12 cellular contexts compared by ENCODE assay signal in genomic region chr12:118050972-118051910, GRCh38. TPM values are rescaled to one million over a fixed set of nuclear protein-coding genes. Genes with fewer than 3 reads are reported as not detected.
A peak's percentile ranks its signal among the peaks of the same experiment; 100 is the strongest.
DNase-seq lines count a peak whose midpoint lies in the region; TF ChIP-seq lines count a peak whose summit lies in the region.
"Had no signal": no experiment of that assay in that cellular context is flagged by ENCODE, and none has a peak within 500 bp of the region (broad histone marks: within the 10 kb centered on the region; RNA-seq: fewer than 3 reads in every experiment).

No MANE protein-coding gene starts in this region.

- dilution Hi-C loops in mammary epithelial cell (cut with HindIII; ENCODE audit: low sequenced_read_pairs): no loop called here

- peak overlapping the region; percentile 53 for H3K4me2 ChIP-seq in mammary epithelial cell (ENCODE audit: insufficient read depth, low read depth, low read length)

- H3K27ac ChIP-seq in CD4-positive, alpha-beta memory T cell (ENCODE audit: low read depth, low read length): no peak overlapping the region
- H3K27ac ChIP-seq in mammary epithelial cell (ENCODE audit: insufficient read depth, low read depth, low read length): peak overlapping the region; percentile 79
- H3K27ac ChIP-seq: HL-60 had no signal

- H3K4me3 Mint-ChIP-seq in CD4-positive, alpha-beta memory T cell: peak overlapping the region in 4 of 8 donors; percentile 2 to 36 (median 18)
- H3K4me3 Mint-ChIP-seq in osteocyte (ENCODE audit: unreplicated experiment): no peak overlapping the region
- H3K4me3 Mint-ChIP-seq in activated naive CD4-positive, alpha-beta T cell treated with anti-CD3 and anti-CD28 coated beads, Interleukin-2, amount 10 ng/mL, durations not matched to agents 7 days and 5 days: no peak overlapping the region

- peaks cover 21 to 41% (median 36%) of the 10 kb centered on the region in 4 donors for H3K4me1 Mint-ChIP-seq in CD4-positive, alpha-beta memory T cell
- peaks cover 42% of the 10 kb centered on the region for H3K4me1 Mint-ChIP-seq in osteocyte (ENCODE audit: unreplicated experiment)
- peaks cover 9% of the 10 kb centered on the region for H3K4me1 Mint-ChIP-seq in activated naive CD4-positive, alpha-beta T cell treated with anti-CD3 and anti-CD28 coated beads, Interleukin-2, amount 10 ng/mL, durations not matched to agents 7 days and 5 days

- H3K36me3 Mint-ChIP-seq in CD4-positive, alpha-beta memory T cell: peaks cover 22 to 42% of the 10 kb centered on the region in 2 donors
- H3K36me3 Mint-ChIP-seq in osteocyte (ENCODE audit: unreplicated experiment): peaks cover 31% of the 10 kb centered on the region
- peaks cover 33% of the 10 kb centered on the region for H3K36me3 Mint-ChIP-seq in activated naive CD4-positive, alpha-beta T cell treated with anti-CD3 and anti-CD28 coated beads, Interleukin-2, amount 10 ng/mL, durations not matched to agents 7 days and 5 days

- CTCF ChIA-PET in CD4-positive, alpha-beta memory T cell (lab: Charles Lee; ENCODE audit: partially characterized antibody): interaction anchor here (0.9 to 1.5 kb wide), 2 partner anchors 16 to 178 kb away, joined by 4 to 6 read pairs; no protein-coding TSS in a partner anchor
- CTCF ChIA-PET in mammary epithelial cell (lab: Charles Lee; ENCODE audit: low non-redundant PET): no interaction called here
- CTCF ChIA-PET in activated naive CD4-positive, alpha-beta T cell treated with anti-CD3 and anti-CD28 coated beads, Interleukin-2, amount 10 ng/mL, durations not matched to agents 7 days and 5 days (lab: Charles Lee): no interaction called here

- POLR2A ChIA-PET in CD4-positive, alpha-beta memory T cell (lab: Charles Lee; ENCODE audit: partially characterized antibody): interaction anchor here (1.1 to 1.2 kb wide), 2 partner anchors 10 kb away, joined by 3 to 4 read pairs; partner anchors contain the start of gene WSB2

- whole genome bisulfite sequencing in mammary epithelial cell (ENCODE audit: low coverage, missing lambda C conversion rate): 74% methylated on average over 12 of the region's 12 CpGs

- intact Hi-C loops in CD4-positive, alpha-beta memory T cell (cut with micrococcal nuclease): no loop called here
- intact Hi-C loops in mammary epithelial cell (cut with micrococcal nuclease): no loop called here

- H3K4me1 ChIP-seq in CD4-positive, alpha-beta memory T cell (ENCODE audit: insufficient read depth, low read length): peaks cover 17% of the 10 kb centered on the region
- peaks cover 23% of the 10 kb centered on the region for H3K4me1 ChIP-seq in mammary epithelial cell (ENCODE audit: insufficient read depth, low read length)

- H3K9me3 ChIP-seq in CD4-positive, alpha-beta memory T cell (ENCODE audit: control insufficient read depth in 1 of 2, low read length in 2 of 2): no peaks in the 10 kb centered on the region
- H3K9me3 ChIP-seq in mammary epithelial cell (replicated peaks; ENCODE audit: insufficient read depth, low read length): no peaks in the 10 kb centered on the region
- H3K9me3 ChIP-seq: esophagus squamous epithelium, ovary had no signal

- H3K27me3 ChIP-seq in CD4-positive, alpha-beta memory T cell (ENCODE audit: insufficient read depth, low read length): no peaks in the 10 kb centered on the region
- H3K27me3 ChIP-seq in mammary epithelial cell (ENCODE audit: insufficient read depth, low read length): no peaks in the 10 kb centered on the region
- H3K27me3 ChIP-seq: esophagus squamous epithelium, ovary had no signal

- no peaks in the 10 kb centered on the region for H4K20me1 ChIP-seq in mammary epithelial cell (ENCODE audit: insufficient read depth, low read length)

- no peaks in the 10 kb centered on the region for H3K9me3 Mint-ChIP-seq in CD4-positive, alpha-beta memory T cell
- H3K9me3 Mint-ChIP-seq in osteocyte (ENCODE audit: unreplicated experiment): no peaks in the 10 kb centered on the region
- H3K9me3 Mint-ChIP-seq in activated naive CD4-positive, alpha-beta T cell treated with anti-CD3 and anti-CD28 coated beads, Interleukin-2, amount 10 ng/mL, durations not matched to agents 7 days and 5 days: no peaks in the 10 kb centered on the region

- TF ChIP-seq CTCF in mammary epithelial cell (conservative IDR thresholded peaks at IDR 0.05 in 1 of 2, IDR thresholded peaks at IDR 0.05 in 1 of 2; ENCODE audit: extremely low read depth in 1 of 2, insufficient read depth in 1 of 2, low read depth in 1 of 2, low read length in 2 of 2): no peak
- no peak for TF ChIP-seq CTCF in osteocyte (IDR thresholded peaks at IDR 0.05)

- no peak for DNase-seq in CD4-positive, alpha-beta memory T cell
- DNase-seq in HCEC 1CT: peak; percentile 22
- no peak for DNase-seq in mammary epithelial cell
- no peak for DNase-seq in osteocyte (ENCODE audit: extremely low spot score, unreplicated experiment)
- DNase-seq in NCI-H1105 (lab: John Stamatoyannopoulos, UW): no peak
- no peak for DNase-seq in NCI-H1105 treated with DMSO at 0.1 percent for 48 hours (lab: John Stamatoyannopoulos, UW)
- no peak for DNase-seq in activated naive CD4-positive, alpha-beta T cell treated with anti-CD3 and anti-CD28 coated beads, Interleukin-2, amount 10 ng/mL, durations not matched to agents 7 days and 5 days
- no peak for DNase-seq in HT-29 (ENCODE audit: low spot score)
- DNase-seq: esophagus squamous epithelium, NCI-H82 had no signal

- H3K79me2 ChIP-seq in mammary epithelial cell (ENCODE audit: insufficient read depth, low read length): peaks cover 65% of the 10 kb centered on the region

- H3K9ac ChIP-seq in mammary epithelial cell (ENCODE audit: insufficient read depth, low read length): no peak overlapping the region

- no peak overlapping the region for H2AFZ ChIP-seq in mammary epithelial cell (ENCODE audit: low read depth, low read length)

- in situ Hi-C loops in mammary epithelial cell (cut with MboI; ENCODE audit: low sequenced_read_pairs in 2 of 2): no loop called here

- no peak overlapping the region for H3K4me3 ChIP-seq in CD4-positive, alpha-beta memory T cell (ENCODE audit: low read length in 2 of 2)
- H3K4me3 ChIP-seq in mammary epithelial cell (replicated peaks in 1 of 3; ENCODE audit: insufficient read depth in 1 of 3, low read depth in 2 of 3, low read length in 3 of 3): no peak overlapping the region
- H3K4me3 ChIP-seq: esophagus squamous epithelium, ovary had no signal

- H3K27me3 Mint-ChIP-seq in CD4-positive, alpha-beta memory T cell: no peaks in the 10 kb centered on the region
- H3K27me3 Mint-ChIP-seq in osteocyte (ENCODE audit: unreplicated experiment): no peaks in the 10 kb centered on the region
- H3K27me3 Mint-ChIP-seq in activated naive CD4-positive, alpha-beta T cell treated with anti-CD3 and anti-CD28 coated beads, Interleukin-2, amount 10 ng/mL, durations not matched to agents 7 days and 5 days: no peaks in the 10 kb centered on the region

- peak overlapping the region; percentile 39 to 90 (median 62) for H3K27ac Mint-ChIP-seq in CD4-positive, alpha-beta memory T cell
- peak overlapping the region; percentile 27 for H3K27ac Mint-ChIP-seq in osteocyte (ENCODE audit: unreplicated experiment)
- no peak overlapping the region for H3K27ac Mint-ChIP-seq in activated naive CD4-positive, alpha-beta T cell treated with anti-CD3 and anti-CD28 coated beads, Interleukin-2, amount 10 ng/mL, durations not matched to agents 7 days and 5 days

- no TSS peak for BruUV-seq in mammary epithelial cell (replicated peaks; lab: Mats Ljungman, UMichigan)

- no peaks in the 10 kb centered on the region for H3K36me3 ChIP-seq in CD4-positive, alpha-beta memory T cell (ENCODE audit: insufficient read depth, low read length)
- peaks cover 13% of the 10 kb centered on the region for H3K36me3 ChIP-seq in mammary epithelial cell (ENCODE audit: insufficient read depth, low read length)
- H3K36me3 ChIP-seq: ovary had no signal

RNA-seq across cellular contexts. Expression of gene WSB2, which starts 9.7 kb away (rescaled TPM):
- total RNA-seq in CD4-positive, alpha-beta memory T cell: 10 to 100 TPM; 24.4 to 31.5 TPM
- 10 to 100 TPM; 18.7 to 23.3 TPM for polyA plus RNA-seq in CD4-positive, alpha-beta memory T cell
- total RNA-seq in mammary epithelial cell (100 to 1,000 TPM in 1 of 2 donors, 10 to 100 TPM in 1; 93.5 to 165 TPM), osteocyte (94.7 and 98.2 TPM in 2 replicates)
- polyA plus RNA-seq in mammary epithelial cell: 135 TPM
- polyA minus RNA-seq in mammary epithelial cell: 347 TPM
- 115 and 117 TPM in 2 replicates for total RNA-seq in HT-29 (2014; rRNA removed; shearing (Covaris generic))

RNA-seq across cellular contexts. Expression of gene RFC5, which starts 34.7 kb away (rescaled TPM):
- total RNA-seq in CD4-positive, alpha-beta memory T cell: 10 to 100 TPM; 17.2 TPM
- polyA plus RNA-seq in CD4-positive, alpha-beta memory T cell: 10 to 100 TPM; 13.5 to 17.5 TPM
- total RNA-seq in mammary epithelial cell (10 to 100 TPM; 11.5 to 24.0 TPM), osteocyte (12.7 and 13.2 TPM in 2 replicates)
- polyA plus RNA-seq in mammary epithelial cell: 32.6 TPM
- polyA minus RNA-seq in mammary epithelial cell: 13.4 TPM
- 42.9 and 48.1 TPM in 2 replicates for total RNA-seq in HT-29 (2014; rRNA removed; shearing (Covaris generic))

RNA-seq across cellular contexts. Expression of gene VSIG10, which starts 52.6 kb away (rescaled TPM):
- total RNA-seq in CD4-positive, alpha-beta memory T cell: 1 to 10 TPM; 4.8 to 5.1 TPM
- polyA plus RNA-seq in CD4-positive, alpha-beta memory T cell: 1 to 10 TPM in 1 of 2 donors, not detected in 1; 1.5 TPM
- total RNA-seq in mammary epithelial cell (10 to 100 TPM; 11.3 to 16.8 TPM), osteocyte (20.7 and 21.7 TPM in 2 replicates)
- 9.3 TPM for polyA plus RNA-seq in mammary epithelial cell
- polyA minus RNA-seq in mammary epithelial cell: 31.3 TPM
- 37.4 and 40.8 TPM in 2 replicates for total RNA-seq in HT-29 (2014; rRNA removed; shearing (Covaris generic))
